In the genomic region with DNA sequence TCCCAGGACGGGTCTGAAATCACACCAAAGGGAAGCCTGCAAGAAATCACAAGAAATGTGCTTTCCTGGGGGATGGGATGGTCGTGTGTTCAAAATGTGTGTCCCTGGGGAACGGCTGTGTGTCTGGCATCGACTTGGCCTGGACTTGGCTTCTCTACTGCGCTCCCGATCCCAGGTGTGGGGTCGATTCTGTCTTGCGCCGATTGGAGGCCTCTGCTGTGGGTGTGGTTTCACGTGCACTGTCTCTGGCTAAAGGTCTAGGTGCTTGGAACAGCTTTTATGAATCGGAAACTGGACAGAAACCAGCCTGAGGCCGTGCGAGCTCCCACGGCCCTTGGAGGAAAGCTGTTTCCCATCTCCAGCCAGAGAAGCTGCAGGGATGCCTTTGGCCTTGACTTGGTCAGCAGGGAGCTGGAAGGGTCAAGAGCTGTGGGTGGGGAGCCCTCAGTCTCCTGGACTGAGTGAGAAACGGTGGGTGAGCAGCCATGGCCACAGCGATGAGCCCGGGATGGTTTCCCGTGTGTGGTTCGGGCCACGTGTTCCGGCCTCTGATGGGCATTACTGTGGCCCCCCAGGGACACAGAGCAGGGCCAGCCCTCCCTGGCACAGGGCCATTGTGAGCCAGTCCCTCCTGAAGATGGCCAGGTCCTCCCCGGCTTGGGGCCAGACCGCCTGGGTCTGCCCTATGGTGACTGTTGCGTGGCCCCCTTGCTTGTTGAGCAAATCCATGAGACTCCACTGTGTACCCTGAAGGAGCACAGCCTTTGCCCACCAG, we compare ENCODE assay signal across 12 cellular contexts.
"Had no signal": no experiment of that assay in that cellular context is flagged by ENCODE, and none has a peak within 500 bp of the region (broad histone marks: within the 10 kb centered on the region; RNA-seq: fewer than 3 reads in every experiment).

No MANE protein-coding gene starts in this region.

- ATAC-seq: body of pancreas, esophagus mucosa, natural killer cell had no signal

- H3K4me3 Mint-ChIP-seq: central memory CD8-positive, alpha-beta T cell; immature natural killer cell; natural killer cell had no signal

- H3K4me1 Mint-ChIP-seq: immature natural killer cell, natural killer cell had no signal

- H3K36me3 Mint-ChIP-seq: immature natural killer cell, natural killer cell had no signal

- H3K27me3 ChIP-seq: adrenal gland, body of pancreas had no signal

- H3K27ac ChIP-seq: body of pancreas, thoracic aorta had no signal

- H3K9me3 ChIP-seq: adrenal gland, body of pancreas, thoracic aorta had no signal

- H3K27ac Mint-ChIP-seq: immature natural killer cell, natural killer cell had no signal

- H3K36me3 ChIP-seq: adrenal gland, thoracic aorta had no signal

- H3K9me3 Mint-ChIP-seq: central memory CD8-positive, alpha-beta T cell; immature natural killer cell; natural killer cell had no signal

- H3K4me3 ChIP-seq: adrenal gland, body of pancreas, thoracic aorta had no signal

- H3K4me1 ChIP-seq: adrenal gland had no signal

- DNase-seq: activated naive CD4-positive, alpha-beta T cell treated with anti-CD3 and anti-CD28 coated beads, Interleukin-2, amount 50 U/mL, for 16 hours; activated T-cell treated with anti-CD3 and anti-CD28 coated beads, Interleukin-2, amount 50 U/mL, for 1 hour; adrenal gland; body of pancreas; dermis blood vessel endothelial cell; immature natural killer cell; natural killer cell; stimulated activated CD4-positive, alpha-beta T cell treated with anti-CD3 and anti-CD28 coated beads, Interleukin-2, amount 100 ng/mL, for 48 hours; stimulated activated naive CD4-positive, alpha-beta T cell treated with Interleukin-2 at 50 U/mL for 16 hours had no signal
